In genomic region chr3:42185044-42185443, GRCh38 we compare ENCODE assay signal across 1 cellular context.
TF ChIP-seq lines count a peak whose summit lies in the region.

No MANE protein-coding gene starts in this region.

TF ChIP-seq in IMR-90, 13 proteins besides CTCF, POLR2A, EP300 and RAD21:
- TF ChIP-seq RFX5 (IDR thresholded peaks at IDR 0.05; ENCODE audit: low read depth, low read length): no peak
- TF ChIP-seq FOS (IDR thresholded peaks at IDR 0.05; ENCODE audit: low read depth, low read length): peak; percentile 52; the same call in 1 of the 2 replicates
- TF ChIP-seq BHLHE40 (IDR thresholded peaks at IDR 0.05; ENCODE audit: low read depth, low read length): peak; percentile 10; the same call in 1 of the 2 replicates
- 0 out of 2 replicates have a peak, but pooled peaks have one; percentile 45 for TF ChIP-seq MXI1 (IDR thresholded peaks at IDR 0.05; ENCODE audit: borderline replicate concordance, low read depth, low read length)
